In genomic region chr5:32778403-32778802, GRCh38 we compare ENCODE assay signal across 28 cellular contexts.
"Had no signal": no experiment of that assay in that cellular context is flagged by ENCODE, and none has a peak within 500 bp of the region (broad histone marks: within the 10 kb centered on the region; RNA-seq: fewer than 3 reads in every experiment).

No MANE protein-coding gene starts in this region.

- ATAC-seq: activated CD4-positive, alpha-beta T cell treated with anti-CD3 and anti-CD28 coated beads for 36 hours; activated CD8-positive, alpha-beta memory T cell treated with anti-CD3 and anti-CD28 coated beads, Interleukin-2, amount 10 ng/mL, durations not matched to agents 7 days and 5 days; activated CD8-positive, alpha-beta T cell treated with anti-CD3 and anti-CD28 coated beads, Interleukin-2, amount 10 ng/mL, durations not matched to agents 7 days and 5 days; activated naive CD8-positive, alpha-beta T cell treated with anti-CD3 and anti-CD28 coated beads, Interleukin-2, amount 50 U/mL, for 24 hours; gastroesophageal sphincter had no signal

- H3K4me3 ChIP-seq: adrenal gland, breast epithelium, cardiac muscle cell, colonic mucosa, esophagus squamous epithelium, gastroesophageal sphincter had no signal

- H3K27ac ChIP-seq: adrenal gland, breast epithelium, cardiac muscle cell, colonic mucosa, epithelial cell of prostate, esophagus squamous epithelium, gastroesophageal sphincter had no signal

- H3K4me1 ChIP-seq: adrenal gland, breast epithelium, colonic mucosa, esophagus squamous epithelium, gastroesophageal sphincter had no signal

- H3K27me3 ChIP-seq: adrenal gland, colonic mucosa, esophagus squamous epithelium, gastroesophageal sphincter had no signal

- H3K36me3 ChIP-seq: adrenal gland, breast epithelium, cardiac muscle cell, colonic mucosa, gastroesophageal sphincter had no signal

- DNase-seq: activated CD4-positive, alpha-beta memory T cell treated with anti-CD3 and anti-CD28 coated beads for 36 hours; activated CD4-positive, alpha-beta T cell treated with anti-CD3 and anti-CD28 coated beads for 36 hours; activated CD4-positive, alpha-beta T cell treated with anti-CD3 and anti-CD28 coated beads, Interleukin-2, amount 10 ng/mL, durations not matched to agents 24 days and 14 days; activated CD4-positive, CD25-positive, alpha-beta regulatory T cell; activated CD4-positive, CD25-positive, alpha-beta regulatory T cell treated with anti-CD3 and anti-CD28 coated beads, Interleukin-2, amount 50 U/mL, for 72 hours; activated CD8-positive, alpha-beta memory T cell treated with anti-CD3 and anti-CD28 coated beads, Interleukin-2, amount 10 ng/mL, durations not matched to agents 7 days and 5 days; activated CD8-positive, alpha-beta memory T cell treated with anti-CD3 and anti-CD28 coated beads, Interleukin-2, amount 50 U/mL, for 4 hours; activated CD8-positive, alpha-beta T cell treated with anti-CD3 and anti-CD28 coated beads, Interleukin-2, amount 10 ng/mL, durations not matched to agents 7 days and 5 days; activated effector memory CD4-positive, alpha-beta T cell treated with anti-CD3 and anti-CD28 coated beads, Interleukin-2, amount 50 U/mL, for 16 hours; activated naive CD4-positive, alpha-beta T cell treated with anti-CD3 and anti-CD28 coated beads for 36 hours; activated naive CD8-positive, alpha-beta T cell treated with anti-CD3 and anti-CD28 coated beads for 36 hours; activated naive CD8-positive, alpha-beta T cell treated with anti-CD3 and anti-CD28 coated beads, Interleukin-2, amount 50 U/mL, for 24 hours; activated T-cell treated with anti-CD3 and anti-CD28 coated beads, Interleukin-2, amount 50 U/mL, for 1 hour; activated T-cell treated with anti-CD3 and anti-CD28 coated beads, Interleukin-2, amount 50 U/mL, for 48 hours; amygdala; aorta; central memory CD4-positive, alpha-beta T cell; cerebellar nuclear complex; colonic mucosa; effector CD8-positive, alpha-beta T cell; esophagus squamous epithelium; foreskin melanocyte; T-helper 2 cell had no signal

- H3K9me3 ChIP-seq: adrenal gland, breast epithelium, colonic mucosa, esophagus squamous epithelium, gastroesophageal sphincter had no signal
